In genomic region chr9:110659891-110660541, GRCh38 we compare ENCODE assay signal across 16 cellular contexts. TPM values are rescaled to one million over a fixed set of nuclear protein-coding genes. Genes with fewer than 3 reads are reported as not detected.
DNase-seq lines count a peak whose midpoint lies in the region; ATAC-seq and TF ChIP-seq lines count a peak whose summit lies in the region.
"Had no signal": no experiment of that assay in that cellular context is flagged by ENCODE, and none has a peak within 500 bp of the region (broad histone marks: within the 10 kb centered on the region; RNA-seq: fewer than 3 reads in every experiment).

No MANE protein-coding gene starts in this region.

- H3K4me1 ChIP-seq in PC-3 (ENCODE audit: insufficient read depth, low read length) (no peaks in the 10 kb centered on the region), osteoblast (ENCODE audit: insufficient read depth, low read length) (peaks cover 15% of the 10 kb centered on the region)

- H3K9me3 ChIP-seq in PC-3 (ENCODE audit: low read length), result no peaks in the 10 kb centered on the region
- no peaks in the 10 kb centered on the region for H3K9me3 ChIP-seq in osteoblast (ENCODE audit: low read depth, low read length)
- H3K9me3 ChIP-seq: neutrophil had no signal

- ATAC-seq in PC-3 (no peak), GM18858 (IDR thresholded peaks at IDR 0.05; ENCODE audit: unreplicated experiment) (no peak)

- peak; percentile 80 for DNase-seq in ELR (ENCODE audit: low read depth)
- DNase-seq in PC-3, result peak; percentile 13
- peak; percentile 89 for DNase-seq in fibroblast of mammary gland (ENCODE audit: low read depth)
- no peak for DNase-seq in osteoblast (ENCODE audit: insufficient read length, low spot score, missing footprints)
- no peak for DNase-seq in activated T-cell treated with anti-CD3 and anti-CD28 coated beads for 4 hours
- no peak for DNase-seq in DMS114 treated with DMSO at 0.1 percent for 48 hours (lab: John Stamatoyannopoulos, UW; ENCODE audit: unreplicated experiment)
- no peak for DNase-seq in anterior cingulate cortex (lab: John Stamatoyannopoulos, UW)
- DNase-seq: activated CD4-positive, alpha-beta T cell treated with anti-CD3 and anti-CD28 coated beads for 1 hour; activated CD8-positive, alpha-beta memory T cell treated with anti-CD3 and anti-CD28 coated beads, Interleukin-2, amount 50 U/mL, for 4 hours; activated naive CD4-positive, alpha-beta T cell treated with anti-CD3 and anti-CD28 coated beads, Interleukin-2, amount 10 ng/mL, durations not matched to agents 7 days and 5 days; CD4-positive, alpha-beta T cell; KG1; mesendoderm; stimulated activated CD4-positive, alpha-beta T cell treated with anti-CD3 and anti-CD28 coated beads, Interleukin-4, amount 100 ng/mL, for 24 hours had no signal

- H4K20me1 ChIP-seq in PC-3 (ENCODE audit: low read length), result no peaks in the 10 kb centered on the region
- no peaks in the 10 kb centered on the region for H4K20me1 ChIP-seq in osteoblast (ENCODE audit: insufficient read depth, low read length)

- H3K79me2 ChIP-seq in PC-3 (ENCODE audit: low read length), result no peaks in the 10 kb centered on the region
- no peaks in the 10 kb centered on the region for H3K79me2 ChIP-seq in osteoblast (ENCODE audit: insufficient read depth, low read length)

- POLR2A ChIA-PET in PC-3 (lab: Charles Lee; ENCODE audit: unreplicated experiment), result no interaction called here

- H2AFZ ChIP-seq in PC-3 (ENCODE audit: low read length) (no peak overlapping the region; the same call in 1 of the 2 replicates), osteoblast (ENCODE audit: low read length) (peak overlapping the region; percentile 7)

- H3K4me3 ChIP-seq in PC-3 (ENCODE audit: low read length), result no peak overlapping the region
- H3K4me3 ChIP-seq in fibroblast of mammary gland (ENCODE audit: control insufficient read depth, low read depth, low read length), result no peak overlapping the region
- no peak overlapping the region for H3K4me3 ChIP-seq in osteoblast (ENCODE audit: insufficient read depth, low read length)

- no peak overlapping the region for H3K27ac ChIP-seq in PC-3 (ENCODE audit: low read length)
- peak overlapping the region; percentile 40 for H3K27ac ChIP-seq in osteoblast (ENCODE audit: low read depth, low read length)
- H3K27ac ChIP-seq: neutrophil had no signal

- H3K27me3 ChIP-seq in PC-3 (ENCODE audit: low read length), result no peaks in the 10 kb centered on the region
- no peaks in the 10 kb centered on the region for H3K27me3 ChIP-seq in osteoblast (ENCODE audit: insufficient read depth, low read length)

- BruUV-seq in PC-3 (replicated peaks; lab: Mats Ljungman, UMichigan), result no TSS peak

- no peaks in the 10 kb centered on the region for H3K36me3 ChIP-seq in PC-3 (ENCODE audit: low read depth, low read length)
- no peaks in the 10 kb centered on the region for H3K36me3 ChIP-seq in osteoblast (ENCODE audit: insufficient read depth, low read length)
- H3K36me3 ChIP-seq: neutrophil had no signal

- no peaks in the 10 kb centered on the region for H3F3A ChIP-seq in PC-3 (ENCODE audit: low read length, unreplicated experiment)

- H3K9me2 ChIP-seq in PC-3 (replicated peaks; ENCODE audit: low read length), result no peaks in the 10 kb centered on the region

- CTCF ChIA-PET in PC-3 (lab: Charles Lee), result no interaction called here

- intact Hi-C loops in PC-3 (cut with micrococcal nuclease), result no loop called here

- TF ChIP-seq CTCF in PC-3 (conservative IDR thresholded peaks at IDR 0.05; ENCODE audit: low read depth, low read length) (no peak), fibroblast of mammary gland (conservative IDR thresholded peaks at IDR 0.05; ENCODE audit: control insufficient read depth, insufficient read depth, low read depth, low read length) (no peak), osteoblast (IDR thresholded peaks at IDR 0.05; ENCODE audit: extremely low read depth, low read depth, low read length) (no peak)

- H3K9ac ChIP-seq in PC-3 (ENCODE audit: low read length), result no peak overlapping the region

- H3K4me2 ChIP-seq in PC-3 (ENCODE audit: low read length) (no peak overlapping the region), osteoblast (ENCODE audit: insufficient read depth, low read length) (no peak overlapping the region)

RNA-seq across cellular contexts. Expression of gene MUSK, which starts 8.6 kb away (rescaled TPM):
- total RNA-seq in PC-3 (2014; rRNA removed), result not detected in 2 replicates
- under 0.01 TPM in 1 of 2 replicates, not detected in the other for total RNA-seq in osteoblast
- total RNA-seq: CD4-positive, alpha-beta T cell had no signal

Comparison
In these comparisons a context has a peak if more than half of its experiments do, and no peak if none do; other contexts are left out.
1. DNase-seq: peak in ELR (single experiment), PC-3 (single experiment) and fibroblast of mammary gland (single experiment); none in osteoblast (single experiment), activated T-cell treated with anti-CD3 and anti-CD28 coated beads for 4 hours (single experiment), DMS114 treated with DMSO at 0.1 percent for 48 hours (single experiment) and anterior cingulate cortex (0 of 58).